ENCODE assay signal across 2 cellular contexts in the genomic region with DNA sequence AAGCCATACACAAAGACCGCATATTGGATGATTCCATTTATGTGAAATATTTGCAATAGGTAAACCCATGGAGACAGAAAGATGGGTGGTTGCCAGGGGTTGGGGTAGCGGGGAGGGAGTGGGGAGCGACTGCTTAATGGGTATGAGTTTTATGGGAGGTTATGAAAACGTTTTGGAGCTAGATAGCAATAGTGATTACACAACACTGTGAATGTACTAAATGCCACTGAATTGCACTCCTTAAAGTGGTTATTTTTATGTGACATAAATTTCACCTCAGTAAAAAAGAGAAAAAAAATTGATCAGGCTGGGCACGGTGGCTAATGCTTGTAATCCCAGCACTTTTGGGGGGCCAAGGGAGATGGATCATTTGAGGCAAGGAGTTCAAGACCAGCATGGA.
TF ChIP-seq lines count a peak whose summit lies in the region.

No MANE protein-coding gene starts in this region.

TF ChIP-seq in GM23338, 12 proteins besides CTCF, POLR2A, EP300 and RAD21 (continued from another document):
- TF ChIP-seq JUNB (IDR thresholded peaks at IDR 0.05; ENCODE audit: unreplicated experiment): no peak
- TF ChIP-seq NANOG (IDR thresholded peaks at IDR 0.05; ENCODE audit: borderline replicate concordance): no peak
- no peak for TF ChIP-seq POLR2AphosphoS5 (IDR thresholded peaks at IDR 0.05; ENCODE audit: low read depth)
- TF ChIP-seq, protein P1, sequence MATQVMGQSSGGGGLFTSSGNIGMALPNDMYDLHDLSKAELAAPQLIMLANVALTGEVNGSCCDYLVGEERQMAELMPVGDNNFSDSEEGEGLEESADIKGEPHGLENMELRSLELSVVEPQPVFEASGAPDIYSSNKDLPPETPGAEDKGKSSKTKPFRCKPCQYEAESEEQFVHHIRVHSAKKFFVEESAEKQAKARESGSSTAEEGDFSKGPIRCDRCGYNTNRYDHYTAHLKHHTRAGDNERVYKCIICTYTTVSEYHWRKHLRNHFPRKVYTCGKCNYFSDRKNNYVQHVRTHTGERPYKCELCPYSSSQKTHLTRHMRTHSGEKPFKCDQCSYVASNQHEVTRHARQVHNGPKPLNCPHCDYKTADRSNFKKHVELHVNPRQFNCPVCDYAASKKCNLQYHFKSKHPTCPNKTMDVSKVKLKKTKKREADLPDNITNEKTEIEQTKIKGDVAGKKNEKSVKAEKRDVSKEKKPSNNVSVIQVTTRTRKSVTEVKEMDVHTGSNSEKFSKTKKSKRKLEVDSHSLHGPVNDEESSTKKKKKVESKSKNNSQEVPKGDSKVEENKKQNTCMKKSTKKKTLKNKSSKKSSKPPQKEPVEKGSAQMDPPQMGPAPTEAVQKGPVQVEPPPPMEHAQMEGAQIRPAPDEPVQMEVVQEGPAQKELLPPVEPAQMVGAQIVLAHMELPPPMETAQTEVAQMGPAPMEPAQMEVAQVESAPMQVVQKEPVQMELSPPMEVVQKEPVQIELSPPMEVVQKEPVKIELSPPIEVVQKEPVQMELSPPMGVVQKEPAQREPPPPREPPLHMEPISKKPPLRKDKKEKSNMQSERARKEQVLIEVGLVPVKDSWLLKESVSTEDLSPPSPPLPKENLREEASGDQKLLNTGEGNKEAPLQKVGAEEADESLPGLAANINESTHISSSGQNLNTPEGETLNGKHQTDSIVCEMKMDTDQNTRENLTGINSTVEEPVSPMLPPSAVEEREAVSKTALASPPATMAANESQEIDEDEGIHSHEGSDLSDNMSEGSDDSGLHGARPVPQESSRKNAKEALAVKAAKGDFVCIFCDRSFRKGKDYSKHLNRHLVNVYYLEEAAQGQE (IDR thresholded peaks at IDR 0.05; ENCODE audit: unreplicated experiment): no peak
- TF ChIP-seq ZNF114 (CRISPR knock-in tag; IDR thresholded peaks at IDR 0.05): no peak
- TF ChIP-seq ZNF331 (CRISPR knock-in tag; IDR thresholded peaks at IDR 0.05; ENCODE audit: low read depth): no peak
- TF ChIP-seq EZH2 (IDR thresholded peaks at IDR 0.05; ENCODE audit: low read depth, unreplicated experiment): no peak
- TF ChIP-seq STAT1 (IDR thresholded peaks at IDR 0.05; ENCODE audit: unreplicated experiment): no peak
- TF ChIP-seq EZH2phosphoT487 (IDR thresholded peaks at IDR 0.05; ENCODE audit: unreplicated experiment): no peak

TF ChIP-seq in HEK293, 187 proteins besides CTCF, POLR2A, EP300 and RAD21 (continued from another document):
- TF ChIP-seq GLIS1 (tag by site-specific recombination; IDR thresholded peaks at IDR 0.05): peak; percentile 72
- TF ChIP-seq MZF1 (tag by site-specific recombination; IDR thresholded peaks at IDR 0.05; ENCODE audit: borderline replicate concordance): peak; percentile 38; the same call in 1 of the 2 replicates
- peak; percentile 52 for TF ChIP-seq FEZF1 (tag by site-specific recombination; IDR thresholded peaks at IDR 0.05)
- TF ChIP-seq KLF16 (tag by site-specific recombination; IDR thresholded peaks at IDR 0.05): peak; percentile 19; the same call in 1 of the 2 replicates
- peak; percentile 23; the same call in 1 of the 2 replicates for TF ChIP-seq SP7 (tag by site-specific recombination; IDR thresholded peaks at IDR 0.05)
- no peak for TF ChIP-seq ZNF560 (tag by site-specific recombination; IDR thresholded peaks at IDR 0.05; ENCODE audit: borderline replicate concordance)
- peak; percentile 96 for TF ChIP-seq WT1 (tag by site-specific recombination; IDR thresholded peaks at IDR 0.05)
